ENCODE assay signal across 1 cellular context in genomic region chr6:90055924-90056323, GRCh38.
A peak's percentile ranks its signal among the peaks of the same experiment; 100 is the strongest.
TF ChIP-seq lines count a peak whose summit lies in the region.

No MANE protein-coding gene starts in this region.

TF ChIP-seq in K562, 482 proteins besides CTCF, POLR2A, EP300 and RAD21:
- TF ChIP-seq ZNF354B (CRISPR knock-in tag; IDR thresholded peaks at IDR 0.05) = peak; percentile 65; the same call in 1 of the 2 replicates
- TF ChIP-seq ZNF507 (tag; conservative IDR thresholded peaks at IDR 0.05) = peak; percentile 90
